Comparison of ENCODE assay signal across 1 cellular context in genomic region chr3:9281533-9281932, GRCh38. TPM values are rescaled to one million over a fixed set of nuclear protein-coding genes. Genes with fewer than 3 reads are reported as not detected.
"Had no signal": no experiment of that assay in that cellular context is flagged by ENCODE, and none has a peak within 500 bp of the region (broad histone marks: within the 10 kb centered on the region; RNA-seq: fewer than 3 reads in every experiment).

No MANE protein-coding gene starts in this region.

RNA-seq across cellular contexts. Expression of gene SRGAP3, which starts 32.1 kb away (rescaled TPM):
- total RNA-seq: endothelial cell of umbilical vein had no signal
